Comparison of ENCODE assay signal across 9 cellular contexts in genomic region chr17:9905902-9906301, GRCh38. TPM values are rescaled to one million over a fixed set of nuclear protein-coding genes. Genes with fewer than 3 reads are reported as not detected.
DNase-seq lines count a peak whose midpoint lies in the region; ATAC-seq and TF ChIP-seq lines count a peak whose summit lies in the region.
"Had no signal": no experiment of that assay in that cellular context is flagged by ENCODE, and none has a peak within 500 bp of the region (broad histone marks: within the 10 kb centered on the region; RNA-seq: fewer than 3 reads in every experiment).

No MANE protein-coding gene starts in this region.

- no peaks in the 10 kb centered on the region for H3K4me1 ChIP-seq in heart right ventricle
- H3K4me1 ChIP-seq in upper lobe of left lung: no peaks in the 10 kb centered on the region
- H3K4me1 ChIP-seq: body of pancreas had no signal

- H3K27ac ChIP-seq in heart right ventricle: no peak overlapping the region
- H3K27ac ChIP-seq in upper lobe of left lung: no peak overlapping the region
- H3K27ac ChIP-seq: body of pancreas had no signal

- TF ChIP-seq CTCF in AG04449 (IDR thresholded peaks at IDR 0.05; ENCODE audit: insufficient read depth, low read length, missing control alignments) (peak; percentile 30), heart right ventricle (IDR thresholded peaks at IDR 0.05) (peak; percentile 34 to 68 (median 54)), upper lobe of left lung (IDR thresholded peaks at IDR 0.05) (peak in 4 of 6 experiments; percentile 16 to 46 (median 33))

- peaks cover 0 to 30% (median 0%) of the 10 kb centered on the region in 7 donors for H3K27me3 ChIP-seq in heart right ventricle
- no peaks in the 10 kb centered on the region for H3K27me3 ChIP-seq in upper lobe of left lung
- H3K27me3 ChIP-seq: body of pancreas had no signal

- H3K4me3 ChIP-seq in AG04449 (ENCODE audit: low read depth, low read length) (no peak overlapping the region), heart right ventricle (no peak overlapping the region), upper lobe of left lung (no peak overlapping the region)
- H3K4me3 ChIP-seq: body of pancreas had no signal

- CTCF ChIA-PET in AG04449 (lab: Yijun Ruan, JAX): interaction anchor here (1.3 to 1.4 kb wide), 2 partner anchors 19 to 21 kb away, joined by 3 to 4 read pairs; no protein-coding TSS in a partner anchor

- no peak for TF ChIP-seq POLR2A in upper lobe of left lung (IDR thresholded peaks at IDR 0.05)

- POLR2A ChIA-PET in AG04449 (lab: Yijun Ruan, JAX): no interaction called here

- TF ChIP-seq EP300 in upper lobe of left lung (IDR thresholded peaks at IDR 0.05): no peak

- intact Hi-C loops in heart right ventricle (cut with DNase I): no loop called here

- 8 to 12% methylated on average over 4 of the region's 4 CpGs for WGBS in heart right ventricle, 2 donors
- WGBS in upper lobe of left lung, 2 donors: 13 to 18% methylated on average over 3 to 4 of the region's 4 CpGs

- in situ Hi-C loops in SK-MEL-5 (cut with HindIII; ENCODE audit: low pct_unique_long_range_greater_than_20kb, low sequenced_read_pairs): no loop called here

- H3K36me3 ChIP-seq in heart right ventricle: no peaks in the 10 kb centered on the region
- no peaks in the 10 kb centered on the region for H3K36me3 ChIP-seq in upper lobe of left lung

- DNase-seq in AG04449 (ENCODE audit: low read depth, low spot score) (no peak), SK-MEL-5 (ENCODE audit: low read depth, low spot score) (peak; percentile 75), heart right ventricle (peak in 1 of 2 donors; percentile 51), upper lobe of left lung (no peak)

- ATAC-seq in GM18498 (IDR thresholded peaks at IDR 0.05; ENCODE audit: unreplicated experiment): peak; percentile 57
- peak in 2 of 8 donors; percentile 28 to 40 for ATAC-seq in heart right ventricle
- ATAC-seq in upper lobe of left lung (ENCODE audit: low FRiP score in 2 of 2): peak in 1 of 2 donors; percentile 56
- no peak for ATAC-seq in HG02981 (IDR thresholded peaks at IDR 0.05; ENCODE audit: unreplicated experiment)
- ATAC-seq in GM18873 (IDR thresholded peaks at IDR 0.05; ENCODE audit: low FRiP score, unreplicated experiment): no peak
- no peak for ATAC-seq in HG03354 (IDR thresholded peaks at IDR 0.05; ENCODE audit: poor library complexity, severe bottlenecking, unreplicated experiment)
- ATAC-seq: body of pancreas had no signal

- H3K9me3 ChIP-seq in heart right ventricle: no peaks in the 10 kb centered on the region
- no peaks in the 10 kb centered on the region for H3K9me3 ChIP-seq in upper lobe of left lung
- H3K9me3 ChIP-seq: body of pancreas had no signal

RNA-seq across cellular contexts. Expression of gene RCVRN, which starts 0.8 kb away (rescaled TPM):
- total RNA-seq in SK-MEL-5 (2014; rRNA removed; shearing (Covaris generic)): not detected in 2 replicates
- not detected in 2 replicates for polyA plus RNA-seq in SK-MEL-5 (2015; cell fraction: cytosol; rRNA removed)
- polyA plus RNA-seq in SK-MEL-5 (2015; cell fraction: nucleus; rRNA removed): not detected in 2 replicates
- total RNA-seq in heart right ventricle (under 1 TPM in 7 of 10 donors, not detected in 3; 0.11 to 0.45 (median 0.28) TPM), upper lobe of left lung (1 to 10 TPM in 1 of 6 donors, under 1 TPM in 3, not detected in 2; 0.10 to 6.9 (median 0.27) TPM)
- under 1 TPM; 0.29 to 0.66 TPM for polyA plus RNA-seq in heart right ventricle
- total RNA-seq: body of pancreas had no signal
